Comparison of ENCODE assay signal across 1 cellular context in genomic region chr6:167662881-167663205, GRCh38.
A peak's percentile ranks its signal among the peaks of the same experiment; 100 is the strongest.
TF ChIP-seq lines count a peak whose summit lies in the region.

No MANE protein-coding gene starts in this region.

TF ChIP-seq in HepG2, 621 proteins besides CTCF, POLR2A, EP300 and RAD21 (continued from another document):
- TF ChIP-seq ZNF501 (CRISPR knock-in tag; IDR thresholded peaks at IDR 0.05) (peak; percentile 31; the same call in 1 of the 2 replicates), HNRNPL (IDR thresholded peaks at IDR 0.05; ENCODE audit: low read depth, low read length) (peak; percentile 88), ZIK1 (CRISPR knock-in tag; IDR thresholded peaks at IDR 0.05; ENCODE audit: borderline replicate concordance, low read depth) (no peak), ZNF530 (CRISPR knock-in tag; IDR thresholded peaks at IDR 0.05; ENCODE audit: low read depth) (no peak), ZNF235 (CRISPR knock-in tag; IDR thresholded peaks at IDR 0.05; ENCODE audit: borderline replicate concordance) (no peak)
TF ChIP-seq in HepG2: peak in this region for 5.
